In the genomic region with DNA sequence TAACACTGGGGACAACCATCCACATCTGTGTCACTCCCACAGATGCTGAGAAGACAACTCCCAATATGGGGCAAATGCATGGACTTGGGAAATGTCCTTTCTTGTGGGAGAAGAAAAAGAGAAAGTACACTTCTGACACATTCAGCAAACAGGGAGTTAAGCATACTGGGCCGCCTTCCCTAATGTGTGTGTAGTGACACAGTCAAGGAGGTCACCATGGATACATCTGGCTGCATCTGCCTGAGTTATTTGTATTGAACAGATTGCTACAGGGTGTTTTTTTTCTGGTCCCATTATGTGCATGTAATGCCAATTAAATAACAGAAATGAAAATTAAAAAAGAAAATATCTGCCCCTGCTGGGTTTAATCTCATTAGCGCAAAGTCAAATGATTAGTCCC, we compare ENCODE assay signal across 1 cellular context.
A peak's percentile ranks its signal among the peaks of the same experiment; 100 is the strongest.
TF ChIP-seq lines count a peak whose summit lies in the region.

No MANE protein-coding gene starts in this region.

TF ChIP-seq in neural cell, 6 proteins besides CTCF, POLR2A, EP300 and RAD21 (continued from another document):
- TF ChIP-seq, protein P1, sequence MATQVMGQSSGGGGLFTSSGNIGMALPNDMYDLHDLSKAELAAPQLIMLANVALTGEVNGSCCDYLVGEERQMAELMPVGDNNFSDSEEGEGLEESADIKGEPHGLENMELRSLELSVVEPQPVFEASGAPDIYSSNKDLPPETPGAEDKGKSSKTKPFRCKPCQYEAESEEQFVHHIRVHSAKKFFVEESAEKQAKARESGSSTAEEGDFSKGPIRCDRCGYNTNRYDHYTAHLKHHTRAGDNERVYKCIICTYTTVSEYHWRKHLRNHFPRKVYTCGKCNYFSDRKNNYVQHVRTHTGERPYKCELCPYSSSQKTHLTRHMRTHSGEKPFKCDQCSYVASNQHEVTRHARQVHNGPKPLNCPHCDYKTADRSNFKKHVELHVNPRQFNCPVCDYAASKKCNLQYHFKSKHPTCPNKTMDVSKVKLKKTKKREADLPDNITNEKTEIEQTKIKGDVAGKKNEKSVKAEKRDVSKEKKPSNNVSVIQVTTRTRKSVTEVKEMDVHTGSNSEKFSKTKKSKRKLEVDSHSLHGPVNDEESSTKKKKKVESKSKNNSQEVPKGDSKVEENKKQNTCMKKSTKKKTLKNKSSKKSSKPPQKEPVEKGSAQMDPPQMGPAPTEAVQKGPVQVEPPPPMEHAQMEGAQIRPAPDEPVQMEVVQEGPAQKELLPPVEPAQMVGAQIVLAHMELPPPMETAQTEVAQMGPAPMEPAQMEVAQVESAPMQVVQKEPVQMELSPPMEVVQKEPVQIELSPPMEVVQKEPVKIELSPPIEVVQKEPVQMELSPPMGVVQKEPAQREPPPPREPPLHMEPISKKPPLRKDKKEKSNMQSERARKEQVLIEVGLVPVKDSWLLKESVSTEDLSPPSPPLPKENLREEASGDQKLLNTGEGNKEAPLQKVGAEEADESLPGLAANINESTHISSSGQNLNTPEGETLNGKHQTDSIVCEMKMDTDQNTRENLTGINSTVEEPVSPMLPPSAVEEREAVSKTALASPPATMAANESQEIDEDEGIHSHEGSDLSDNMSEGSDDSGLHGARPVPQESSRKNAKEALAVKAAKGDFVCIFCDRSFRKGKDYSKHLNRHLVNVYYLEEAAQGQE (IDR thresholded peaks at IDR 0.05; ENCODE audit: borderline replicate concordance): peak; percentile 20
- no peak for TF ChIP-seq MXI1 (conservative IDR thresholded peaks at IDR 0.05; ENCODE audit: poor library complexity, severe bottlenecking)
